Comparison of ENCODE assay signal across 31 cellular contexts in the genomic region with DNA sequence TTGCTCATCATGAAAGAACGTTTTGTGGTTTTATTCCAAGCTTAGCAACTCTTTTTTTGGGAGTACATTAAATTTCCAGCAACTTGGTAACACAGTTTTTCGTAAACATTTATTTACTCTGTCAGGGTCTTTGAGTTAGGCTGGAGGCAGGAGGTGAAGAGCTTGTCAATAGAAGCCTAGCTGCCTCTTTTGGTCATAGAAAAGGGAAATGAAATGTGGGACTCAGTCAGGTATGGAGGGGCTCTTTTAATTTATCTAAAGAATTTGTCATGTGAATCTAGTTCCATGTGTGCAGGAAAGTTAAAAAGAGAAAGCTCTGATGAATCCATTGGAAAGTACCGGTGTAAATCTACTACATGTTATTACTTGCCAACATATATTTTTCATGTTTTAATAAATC. TPM values are rescaled to one million over a fixed set of nuclear protein-coding genes. Genes with fewer than 3 reads are reported as not detected.
DNase-seq lines count a peak whose midpoint lies in the region; ATAC-seq and TF ChIP-seq lines count a peak whose summit lies in the region.
"Had no signal": no experiment of that assay in that cellular context is flagged by ENCODE, and none has a peak within 500 bp of the region (broad histone marks: within the 10 kb centered on the region; RNA-seq: fewer than 3 reads in every experiment).

No MANE protein-coding gene starts in this region.

- H3K79me2 ChIP-seq in OCI-LY7 (ENCODE audit: insufficient read depth, low read depth, low read length), result no peaks in the 10 kb centered on the region
- H3K79me2 ChIP-seq: hepatocyte had no signal

- H3K27ac ChIP-seq in OCI-LY7 (ENCODE audit: low read depth, low read length, poor library complexity, severe bottlenecking) (peak overlapping the region; percentile 28), A673 (ENCODE audit: low read depth, low read length, poor library complexity, severe bottlenecking) (no peak overlapping the region)
- H3K27ac ChIP-seq: BLaER1 treated with 17β-estradiol and CSF1 and Interleukin-3, amounts not matched to agents 10 nM and 100 nM; breast epithelium; gastroesophageal sphincter; hepatocyte; lower lobe of right lung; sigmoid colon; SJSA1; tibial nerve; WERI-Rb-1 had no signal

- no peaks in the 10 kb centered on the region for H3K27me3 ChIP-seq in A673 (replicated peaks; ENCODE audit: insufficient read depth, low read depth, low read length, poor library complexity)
- H3K27me3 ChIP-seq: BLaER1 treated with 17β-estradiol and CSF1 and Interleukin-3, amounts not matched to agents 10 nM and 100 nM; breast epithelium; gastroesophageal sphincter; hepatocyte; sigmoid colon; SJSA1; tibial nerve had no signal

- H3K9me3 ChIP-seq in OCI-LY7 (ENCODE audit: low read length) (no peaks in the 10 kb centered on the region), A673 (ENCODE audit: low read depth, low read length, poor library complexity, severe bottlenecking) (no peaks in the 10 kb centered on the region)
- H3K9me3 ChIP-seq: BLaER1 treated with 17β-estradiol and CSF1 and Interleukin-3, amounts not matched to agents 10 nM and 100 nM; breast epithelium; gastroesophageal sphincter; lower lobe of right lung; sigmoid colon; tibial nerve had no signal

- CTCF ChIA-PET in OCI-LY7 (lab: Charles Lee; ENCODE audit: unreplicated experiment), result no interaction called here
- CTCF ChIA-PET in A673 (lab: Charles Lee), result no interaction called here

- no peaks in the 10 kb centered on the region for H3K9me2 ChIP-seq in OCI-LY7 (ENCODE audit: insufficient read depth, low read length)

- DNase-seq in OCI-LY7 (ENCODE audit: low spot score), result peak; percentile 56
- DNase-seq in stimulated activated naive CD8-positive, alpha-beta T cell treated with anti-CD3 and anti-CD28 coated beads, Interleukin-15, Interleukin-2, amounts not matched to agents 100 U/mL and 50 U/mL, for 24 hours, result no peak
- no peak for DNase-seq in hepatic stellate cell (ENCODE audit: low spot score)
- DNase-seq in A673 (ENCODE audit: low spot score), result no peak
- DNase-seq: activated CD4-positive, alpha-beta T cell treated with anti-CD3 and anti-CD28 coated beads, Interleukin-2, amount 10 ng/mL, durations not matched to agents 24 days and 14 days; activated CD8-positive, alpha-beta memory T cell treated with anti-CD3 and anti-CD28 coated beads for 24 hours; activated effector memory CD4-positive, alpha-beta T cell treated with anti-CD3 and anti-CD28 coated beads, Interleukin-2, amount 50 U/mL, for 16 hours; activated naive CD8-positive, alpha-beta T cell treated with anti-CD3 and anti-CD28 coated beads for 36 hours; activated T-cell treated with anti-CD3 and anti-CD28 coated beads, Interleukin-2, amount 50 U/mL, for 1 hour; anterior cingulate cortex; lower lobe of right lung; naive thymus-derived CD8-positive, alpha-beta T cell; NCI-H1048; NCI-H1694 treated with DMSO at 0.1 percent for 48 hours; NCI-H510A; RPMI8226; sigmoid colon; stimulated activated CD4-positive, alpha-beta T cell treated with anti-CD3 and anti-CD28 coated beads, Interleukin-12 subunit alpha, Interleukin-12 subunit beta, amount 100 ng/mL, for 4 hours; stimulated activated CD4-positive, alpha-beta T cell treated with anti-CD3 and anti-CD28 coated beads, Interleukin-2, amount 100 ng/mL, for 48 hours; T1000; WERI-Rb-1 had no signal

- TF ChIP-seq CTCF in OCI-LY7 (conservative IDR thresholded peaks at IDR 0.05; ENCODE audit: low read length) (no peak), A673 (conservative IDR thresholded peaks at IDR 0.05; ENCODE audit: low read depth, low read length) (no peak)

- no peaks in the 10 kb centered on the region for H3K36me3 ChIP-seq in OCI-LY7 (ENCODE audit: insufficient read depth, low read length)
- no peaks in the 10 kb centered on the region for H3K36me3 ChIP-seq in A673 (ENCODE audit: insufficient read depth, low read length, poor library complexity, severe bottlenecking)
- H3K36me3 ChIP-seq: BLaER1 treated with 17β-estradiol and CSF1 and Interleukin-3, amounts not matched to agents 10 nM and 100 nM; breast epithelium; gastroesophageal sphincter; lower lobe of right lung; sigmoid colon; SJSA1; tibial nerve; WERI-Rb-1 had no signal

- peak overlapping the region; percentile 54 for H3K4me2 ChIP-seq in OCI-LY7 (ENCODE audit: low read length)
- H3K4me2 ChIP-seq: BLaER1 treated with 17β-estradiol and CSF1 and Interleukin-3, amounts not matched to agents 10 nM and 100 nM; GM23338; hepatocyte had no signal

- peaks cover 19% of the 10 kb centered on the region for H3K4me1 ChIP-seq in OCI-LY7 (ENCODE audit: insufficient read depth, low read length, poor library complexity, severe bottlenecking)
- no peaks in the 10 kb centered on the region for H3K4me1 ChIP-seq in A673 (ENCODE audit: insufficient read depth, low read length, poor library complexity, severe bottlenecking)
- H3K4me1 ChIP-seq: BLaER1 treated with 17β-estradiol and CSF1 and Interleukin-3, amounts not matched to agents 10 nM and 100 nM; breast epithelium; gastroesophageal sphincter; lower lobe of right lung; sigmoid colon; SJSA1; tibial nerve had no signal

- H2AFZ ChIP-seq in OCI-LY7 (ENCODE audit: low read length), result peak overlapping the region; percentile 31; the same call in 1 of the 2 replicates
- H2AFZ ChIP-seq: GM23338, hepatocyte had no signal

- BruUV-seq in OCI-LY7 (replicated peaks; lab: Mats Ljungman, UMichigan) (no TSS peak), A673 (replicated peaks; lab: Mats Ljungman, UMichigan) (no TSS peak)

- POLR2A ChIA-PET in OCI-LY7 (lab: Charles Lee), result interaction anchor here (0.7 to 1.5 kb wide), 6 partner anchors 9 to 126 kb away, joined by 3 to 5 read pairs (median 3); a partner anchor contains a TSS
- POLR2A ChIA-PET in A673 (lab: Charles Lee; ENCODE audit: low non-redundant PET), result no interaction called here

- H3K4me3 ChIP-seq in OCI-LY7 (ENCODE audit: low read depth, low read length, poor library complexity, severe bottlenecking) (no peak overlapping the region), A673 (ENCODE audit: low read depth, low read length, poor library complexity, severe bottlenecking) (no peak overlapping the region)
- H3K4me3 ChIP-seq: BLaER1 treated with 17β-estradiol and CSF1 and Interleukin-3, amounts not matched to agents 10 nM and 100 nM; breast epithelium; gastroesophageal sphincter; GM23338; hepatocyte; lower lobe of right lung; sigmoid colon; SJSA1; tibial nerve had no signal

- intact Hi-C loops in OCI-LY7 (cut with micrococcal nuclease; ENCODE audit: unreplicated experiment), result no loop called here
- intact Hi-C loops in A673 (cut with micrococcal nuclease; ENCODE audit: unreplicated experiment), result no loop called here

- H4K20me1 ChIP-seq in OCI-LY7 (ENCODE audit: insufficient read depth, low read length), result no peaks in the 10 kb centered on the region
- H4K20me1 ChIP-seq: BLaER1 treated with 17β-estradiol and CSF1 and Interleukin-3, amounts not matched to agents 10 nM and 100 nM had no signal

- ATAC-seq in GM18868 (IDR thresholded peaks at IDR 0.05; ENCODE audit: unreplicated experiment) (peak; percentile 81), HG02870 (IDR thresholded peaks at IDR 0.05; ENCODE audit: unreplicated experiment) (peak; percentile 58), HG03097 (IDR thresholded peaks at IDR 0.05; ENCODE audit: low FRiP score, unreplicated experiment) (no peak)
- ATAC-seq in stimulated activated naive CD8-positive, alpha-beta T cell treated with anti-CD3 and anti-CD28 coated beads, Interleukin-15, Interleukin-2, amounts not matched to agents 100 U/mL and 50 U/mL, for 24 hours, result no peak
- ATAC-seq: gastroesophageal sphincter; GM23338; lower lobe of right lung; naive thymus-derived CD8-positive, alpha-beta T cell had no signal

RNA-seq across cellular contexts. Expression of a gene that starts 45.9 kb away (rescaled TPM):
- total RNA-seq in OCI-LY7 (2014; rRNA removed; shearing (Covaris generic)), result 41.7 and 42.5 TPM in 2 replicates
- 42.9 and 46.9 TPM in 2 replicates for total RNA-seq in OCI-LY7 (2022)
- 50.4 and 53.0 TPM in 2 replicates for total RNA-seq in A673 (2021)

Comparison
In these comparisons a context has a peak if more than half of its experiments do, and no peak if none do; other contexts are left out.
1. ATAC-seq: peak in GM18868 (single experiment) and HG02870 (single experiment); none in HG03097 (single experiment) and stimulated activated naive CD8-positive, alpha-beta T cell treated with anti-CD3 and anti-CD28 coated beads, Interleukin-15, Interleukin-2, amounts not matched to agents 100 U/mL and 50 U/mL, for 24 hours (single experiment).